8 cellular contexts compared by ENCODE assay signal in the genomic region with DNA sequence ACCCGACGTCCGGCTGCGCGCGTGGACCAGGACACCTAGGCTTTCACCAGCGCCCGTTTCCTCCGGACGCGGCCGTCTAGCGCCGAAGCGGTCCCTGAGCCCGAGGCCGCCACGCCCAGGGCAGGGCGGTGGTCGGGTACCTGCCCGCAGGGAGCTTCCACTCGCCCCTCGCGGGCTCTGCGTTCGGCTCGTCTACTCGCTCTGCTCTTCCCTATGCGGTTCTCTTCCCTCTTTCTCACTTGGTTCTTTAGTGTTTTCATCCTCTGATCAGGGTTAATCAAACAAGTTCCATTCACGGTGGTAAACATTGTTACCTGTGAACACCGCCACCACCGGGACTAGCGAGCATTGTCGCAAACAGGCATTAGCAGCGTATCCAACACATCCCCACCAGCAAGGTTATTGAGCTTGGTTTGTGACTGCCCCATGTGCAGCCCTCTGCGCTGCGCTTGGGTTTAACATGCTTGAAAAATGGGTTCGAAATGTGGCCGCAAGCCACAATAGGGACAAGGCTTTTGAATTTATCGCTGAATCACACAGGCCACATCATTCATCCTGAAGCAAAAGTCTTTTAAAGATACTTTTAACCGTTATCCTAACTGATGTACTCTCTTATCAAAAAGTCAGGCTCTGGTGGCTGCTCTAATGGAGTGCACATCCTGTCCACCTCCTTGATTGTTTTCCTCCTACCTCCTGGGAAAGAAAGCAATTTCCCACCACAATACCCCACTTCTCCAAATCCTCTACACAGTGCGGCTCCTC. TPM values are rescaled to one million over a fixed set of nuclear protein-coding genes. Genes with fewer than 3 reads are reported as not detected.
DNase-seq lines count a peak whose midpoint lies in the region; ATAC-seq and TF ChIP-seq lines count a peak whose summit lies in the region.

No MANE protein-coding gene starts in this region.

- TF ChIP-seq CTCF in GM13977 (IDR thresholded peaks at IDR 0.05; ENCODE audit: extremely low read depth, insufficient read depth, missing control alignments) (no peak), NB4 (IDR thresholded peaks at IDR 0.05; ENCODE audit: low read depth, low read length) (no peak), psoas muscle (IDR thresholded peaks at IDR 0.05) (no peak)

- intact Hi-C loops in psoas muscle (cut with DNase I): loop anchor here (2.0 to 10.0 kb wide), 4 partner anchors 131 to 385 kb away; a partner anchor contains a TSS

- no peak for TF ChIP-seq POLR2A in NB4 (IDR thresholded peaks at IDR 0.05; ENCODE audit: extremely low read depth, insufficient read length)

- peak overlapping the region; percentile 82 for H3K27ac ChIP-seq in psoas muscle

- DNase-seq in GM13977 (ENCODE audit: low spot score): peak; percentile 15
- DNase-seq in NB4 (ENCODE audit: low read depth): no peak
- peak; percentile 28 for DNase-seq in activated T-helper 9 cell treated with anti-CD3 and anti-CD28 coated beads, Interleukin-2, amount 50 U/mL, for 16 hours (ENCODE audit: low read depth)
- DNase-seq in foreskin melanocyte: peak; percentile 3
- DNase-seq in psoas muscle: no peak
- DNase-seq in glomerular visceral epithelial cell (ENCODE audit: extremely low spot score): no peak
- DNase-seq in RKO (ENCODE audit: low spot score): no peak

- in situ Hi-C loops in GM13977 (cut with MboI; ENCODE audit: low pct_unique_long_range_greater_than_20kb, low sequenced_read_pairs, unreplicated experiment): no loop called here

- no peaks in the 10 kb centered on the region for H3K36me3 ChIP-seq in psoas muscle (ENCODE audit: insufficient read depth in 1 of 2, low read depth in 1 of 2)

- H3K9me3 ChIP-seq in psoas muscle: no peaks in the 10 kb centered on the region

- 26 to 47% (median 38%) methylated on average over 25 to 42 of the region's 42 CpGs for whole genome bisulfite sequencing in psoas muscle, 3 donors

- ATAC-seq in psoas muscle (peak in 3 of 4 donors; percentile 36 to 50 (median 37)), GM19324 (IDR thresholded peaks at IDR 0.05; ENCODE audit: low FRiP score, unreplicated experiment) (no peak)

- H3K27me3 ChIP-seq in psoas muscle (ENCODE audit: insufficient read depth in 3 of 3, low read length in 2 of 3): no peaks in the 10 kb centered on the region

- H3K4me3 ChIP-seq in NB4 (ENCODE audit: low read depth, low read length): peak overlapping the region; percentile 40
- peak overlapping the region; percentile 91 for H3K4me3 ChIP-seq in psoas muscle

- H3K4me1 ChIP-seq in psoas muscle: peaks cover 7% of the 10 kb centered on the region

RNA-seq across cellular contexts. Expression of a gene that starts 0.8 kb away (rescaled TPM):
- 10 to 100 TPM; 12.9 to 26.5 (median 17.5) TPM for total RNA-seq in psoas muscle
- 10 to 100 TPM; 12.2 to 53.1 (median 14.7) TPM for polyA plus RNA-seq in psoas muscle

Comparison
In these comparisons a context has a peak if more than half of its experiments do, and no peak if none do; other contexts are left out.
1. DNase-seq: peak in GM13977 (single experiment), activated T-helper 9 cell treated with anti-CD3 and anti-CD28 coated beads, Interleukin-2, amount 50 U/mL, for 16 hours (single experiment) and foreskin melanocyte (single experiment); none in NB4 (single experiment), psoas muscle (0 of 2), glomerular visceral epithelial cell (single experiment) and RKO (single experiment).